Comparison of ENCODE assay signal across 12 cellular contexts in genomic region chr2:104448661-104449410, GRCh38.
"Had no signal": no experiment of that assay in that cellular context is flagged by ENCODE, and none has a peak within 500 bp of the region (broad histone marks: within the 10 kb centered on the region; RNA-seq: fewer than 3 reads in every experiment).

No MANE protein-coding gene starts in this region.

- H3K4me3 ChIP-seq: ascending aorta, thyroid gland had no signal

- H3K4me3 Mint-ChIP-seq: activated CD8-positive, alpha-beta memory T cell treated with anti-CD3 and anti-CD28 coated beads, Interleukin-2, amount 10 ng/mL, durations not matched to agents 7 days and 5 days; activated T-cell treated with anti-CD3 and anti-CD28 coated beads, Interleukin-2, amount 50 U/mL, for 24 hours; nephron had no signal

- H3K36me3 Mint-ChIP-seq: activated CD8-positive, alpha-beta memory T cell treated with anti-CD3 and anti-CD28 coated beads, Interleukin-2, amount 10 ng/mL, durations not matched to agents 7 days and 5 days had no signal

- H3K9me3 ChIP-seq: ascending aorta, gastroesophageal sphincter, thyroid gland had no signal

- H3K27me3 ChIP-seq: ascending aorta, gastroesophageal sphincter, thyroid gland had no signal

- H3K27ac ChIP-seq: ascending aorta, gastroesophageal sphincter, thyroid gland had no signal

- H3K36me3 ChIP-seq: ascending aorta, gastroesophageal sphincter, thyroid gland had no signal

- H3K9me3 Mint-ChIP-seq: activated T-cell treated with anti-CD3 and anti-CD28 coated beads, Interleukin-2, amount 50 U/mL, for 24 hours; stimulated activated naive CD8-positive, alpha-beta T cell treated with anti-CD3 and anti-CD28 coated beads, Interleukin-15, amount 100 ng/mL, for 72 hours; T-helper 2 cell treated with Interferon-gamma antibody and Interleukin-4, amounts not matched to agents 5 μg/mL and 100 μg/mL, for 36 hours had no signal

- H3K27me3 Mint-ChIP-seq: activated CD8-positive, alpha-beta memory T cell treated with anti-CD3 and anti-CD28 coated beads, Interleukin-2, amount 10 ng/mL, durations not matched to agents 7 days and 5 days; activated T-cell treated with anti-CD3 and anti-CD28 coated beads, Interleukin-2, amount 50 U/mL, for 24 hours; stimulated activated naive CD8-positive, alpha-beta T cell treated with anti-CD3 and anti-CD28 coated beads, Interleukin-15, amount 100 ng/mL, for 72 hours had no signal

- DNase-seq: activated CD8-positive, alpha-beta memory T cell treated with anti-CD3 and anti-CD28 coated beads, Interleukin-2, amount 10 ng/mL, durations not matched to agents 7 days and 5 days; activated effector memory CD4-positive, alpha-beta T cell treated with anti-CD3 and anti-CD28 coated beads, Interleukin-2, amount 50 U/mL, for 16 hours; activated T-cell treated with anti-CD3 and anti-CD28 coated beads, Interleukin-2, amount 50 U/mL, for 24 hours; central memory CD4-positive, alpha-beta T cell; stimulated activated CD4-positive, alpha-beta T cell treated with anti-CD3 and anti-CD28 coated beads, Interleukin-15, amount 100 ng/mL, for 24 hours; stimulated activated CD4-positive, alpha-beta T cell treated with anti-CD3 and anti-CD28 coated beads, Interleukin-4, amount 100 ng/mL, for 4 hours; stimulated activated naive CD8-positive, alpha-beta T cell treated with anti-CD3 and anti-CD28 coated beads, Interleukin-15, amount 100 ng/mL, for 72 hours; thyroid gland had no signal

- H3K4me1 Mint-ChIP-seq: activated CD8-positive, alpha-beta memory T cell treated with anti-CD3 and anti-CD28 coated beads, Interleukin-2, amount 10 ng/mL, durations not matched to agents 7 days and 5 days; nephron; stimulated activated naive CD8-positive, alpha-beta T cell treated with anti-CD3 and anti-CD28 coated beads, Interleukin-15, amount 100 ng/mL, for 72 hours had no signal

- ATAC-seq: activated CD8-positive, alpha-beta memory T cell treated with anti-CD3 and anti-CD28 coated beads, Interleukin-2, amount 10 ng/mL, durations not matched to agents 7 days and 5 days; gastroesophageal sphincter; stimulated activated naive CD8-positive, alpha-beta T cell treated with anti-CD3 and anti-CD28 coated beads, Interleukin-15, amount 100 ng/mL, for 72 hours had no signal

- H3K4me1 ChIP-seq: ascending aorta, gastroesophageal sphincter, thyroid gland had no signal

- H3K27ac Mint-ChIP-seq: activated CD8-positive, alpha-beta memory T cell treated with anti-CD3 and anti-CD28 coated beads, Interleukin-2, amount 10 ng/mL, durations not matched to agents 7 days and 5 days; activated T-cell treated with anti-CD3 and anti-CD28 coated beads, Interleukin-2, amount 50 U/mL, for 24 hours; nephron; stimulated activated naive CD8-positive, alpha-beta T cell treated with anti-CD3 and anti-CD28 coated beads, Interleukin-15, amount 100 ng/mL, for 72 hours; T-helper 2 cell treated with Interferon-gamma antibody and Interleukin-4, amounts not matched to agents 5 μg/mL and 100 μg/mL, for 36 hours had no signal
